12 cellular contexts compared by ENCODE assay signal in genomic region chr10:17001297-17001744, GRCh38.
DNase-seq lines count a peak whose midpoint lies in the region; ATAC-seq and TF ChIP-seq lines count a peak whose summit lies in the region.
"Had no signal": no experiment of that assay in that cellular context is flagged by ENCODE, and none has a peak within 500 bp of the region (broad histone marks: within the 10 kb centered on the region; RNA-seq: fewer than 3 reads in every experiment).

No MANE protein-coding gene starts in this region.

- 46 to 49% methylated on average over 9 of the region's 9 CpGs for WGBS in aorta, 2 donors

- H3K4me3 Mint-ChIP-seq in effector memory CD8-positive, alpha-beta T cell: no peak overlapping the region
- no peak overlapping the region for H3K4me3 Mint-ChIP-seq in neural progenitor cell
- H3K4me3 Mint-ChIP-seq in T-cell: peak overlapping the region in 1 of 3 donors; percentile 21
- H3K4me3 Mint-ChIP-seq: neural crest cell had no signal

- no peaks in the 10 kb centered on the region for H3F3A ChIP-seq in neural progenitor cell (ENCODE audit: low read depth)

- peaks cover 15 to 17% of the 10 kb centered on the region in 2 donors for H3K4me1 Mint-ChIP-seq in effector memory CD8-positive, alpha-beta T cell (ENCODE audit: low read depth in 2 of 2)
- H3K4me1 Mint-ChIP-seq in neural progenitor cell: peaks cover 60% of the 10 kb centered on the region
- peaks cover 39 to 62% (median 55%) of the 10 kb centered on the region in 3 donors for H3K4me1 Mint-ChIP-seq in T-cell

- CTCF ChIA-PET in T-cell (lab: Charles Lee): no interaction called here

- H3K4me2 ChIP-seq in neural progenitor cell: no peak overlapping the region

- POLR2A ChIA-PET in T-cell (lab: Charles Lee): no interaction called here

- H3K4me3 ChIP-seq in neural progenitor cell: no peak overlapping the region
- H3K4me3 ChIP-seq in aorta (ENCODE audit: low read length in 2 of 2): no peak overlapping the region
- H3K4me3 ChIP-seq: adrenal gland had no signal

- peak; percentile 76 for DNase-seq in Right ventricle myocardium inferior (ENCODE audit: missing footprints)
- no peak for DNase-seq in cardiac septum (ENCODE audit: low spot score)
- DNase-seq in effector memory CD8-positive, alpha-beta T cell: no peak
- DNase-seq in neural progenitor cell (ENCODE audit: low spot score): no peak
- DNase-seq in aorta: peak in 1 of 2 donors; percentile 68
- DNase-seq in T-cell: no peak
- no peak for DNase-seq in activated CD8-positive, alpha-beta memory T cell treated with anti-CD3 and anti-CD28 coated beads for 24 hours
- DNase-seq in T-helper 1 cell: no peak
- DNase-seq: adrenal gland, H7, SHP77 treated with DMSO at 0.1 percent for 48 hours had no signal

- peak overlapping the region; percentile 98 for H3K27ac Mint-ChIP-seq in effector memory CD8-positive, alpha-beta T cell
- H3K27ac Mint-ChIP-seq in neural progenitor cell (peak overlapping the region; percentile 98), T-cell (no peak overlapping the region)

- H3K27ac ChIP-seq in neural progenitor cell (no peak overlapping the region), aorta (ENCODE audit: low read depth in 1 of 2, low read length in 2 of 2) (peak overlapping the region in 1 of 2 donors; percentile 98)

- H3K4me1 ChIP-seq in neural progenitor cell (no peaks in the 10 kb centered on the region), aorta (ENCODE audit: control insufficient read depth in 1 of 2, insufficient read depth in 2 of 2, low read length in 2 of 2) (peaks cover 0 to 8% of the 10 kb centered on the region in 2 donors)

- no peaks in the 10 kb centered on the region for H3K9me3 ChIP-seq in neural progenitor cell (ENCODE audit: low read depth)
- no peaks in the 10 kb centered on the region for H3K9me3 ChIP-seq in aorta (ENCODE audit: control insufficient read depth, low read length)
- H3K9me3 ChIP-seq: adrenal gland had no signal

- H3K36me3 Mint-ChIP-seq in effector memory CD8-positive, alpha-beta T cell (ENCODE audit: insufficient read depth): peaks cover 14% of the 10 kb centered on the region
- H3K36me3 Mint-ChIP-seq in neural progenitor cell (peaks cover 18% of the 10 kb centered on the region), T-cell (no peaks in the 10 kb centered on the region)

- no peak for TF ChIP-seq CTCF in neural progenitor cell (IDR thresholded peaks at IDR 0.05)

- H2AFZ ChIP-seq in neural progenitor cell (replicated peaks): no peak overlapping the region

- no peaks in the 10 kb centered on the region for H3K27me3 ChIP-seq in neural progenitor cell
- no peaks in the 10 kb centered on the region for H3K27me3 ChIP-seq in aorta (ENCODE audit: control insufficient read depth in 1 of 2, insufficient read depth in 2 of 2, low read length in 1 of 2)
- H3K27me3 ChIP-seq: adrenal gland had no signal

- no peaks in the 10 kb centered on the region for H3K27me3 Mint-ChIP-seq in effector memory CD8-positive, alpha-beta T cell
- H3K27me3 Mint-ChIP-seq in neural progenitor cell (ENCODE audit: insufficient read depth, low read depth): peaks cover 9% of the 10 kb centered on the region
- H3K27me3 Mint-ChIP-seq in T-cell: no peaks in the 10 kb centered on the region

- no peaks in the 10 kb centered on the region for H3K9me3 Mint-ChIP-seq in effector memory CD8-positive, alpha-beta T cell
- peaks cover 23% of the 10 kb centered on the region for H3K9me3 Mint-ChIP-seq in neural progenitor cell
- no peaks in the 10 kb centered on the region for H3K9me3 Mint-ChIP-seq in T-cell
- H3K9me3 Mint-ChIP-seq: neural crest cell had no signal

- no peaks in the 10 kb centered on the region for H3K36me3 ChIP-seq in neural progenitor cell
- no peaks in the 10 kb centered on the region for H3K36me3 ChIP-seq in aorta (ENCODE audit: control insufficient read depth in 1 of 2, insufficient read depth in 2 of 2, low read length in 1 of 2)
- H3K36me3 ChIP-seq: adrenal gland had no signal

- ATAC-seq in Right ventricle myocardium inferior (peak; percentile 53), aorta (ENCODE audit: low FRiP score) (peak; percentile 59), T-cell (replicated peaks in 1 of 4) (no peak)
- no peak for ATAC-seq in effector memory CD8-positive, alpha-beta T cell (replicated peaks)

- H3K79me2 ChIP-seq in neural progenitor cell (ENCODE audit: low read depth): no peaks in the 10 kb centered on the region

- no peak overlapping the region for H3K9ac ChIP-seq in neural progenitor cell

- intact Hi-C loops in Right ventricle myocardium inferior (cut with DNase I): no loop called here
- intact Hi-C loops in cardiac septum (cut with DNase I): no loop called here
- intact Hi-C loops in aorta (cut with DNase I): loop anchor here (5.0 to 10.0 kb wide), 6 partner anchors 63 to 226 kb away; partner anchors contain the start of gene VIM (in 1 of the 2)

- no peaks in the 10 kb centered on the region for H4K20me1 ChIP-seq in neural progenitor cell (ENCODE audit: low read depth)

Comparison
In these comparisons a context has a peak if more than half of its experiments do, and no peak if none do; other contexts are left out.
1. ATAC-seq: peak in Right ventricle myocardium inferior (single experiment) and aorta (single experiment); none in effector memory CD8-positive, alpha-beta T cell (single experiment) and T-cell (0 of 4).
2. H3K27ac Mint-ChIP-seq: peak in effector memory CD8-positive, alpha-beta T cell (2 of 2) and neural progenitor cell (single experiment); none in T-cell (0 of 2).
3. intact Hi-C loops: an anchor here in aorta (5.0 to 10.0 kb wide); none called in Right ventricle myocardium inferior and cardiac septum.